Comparison of ENCODE assay signal across 13 cellular contexts in the genomic region with DNA sequence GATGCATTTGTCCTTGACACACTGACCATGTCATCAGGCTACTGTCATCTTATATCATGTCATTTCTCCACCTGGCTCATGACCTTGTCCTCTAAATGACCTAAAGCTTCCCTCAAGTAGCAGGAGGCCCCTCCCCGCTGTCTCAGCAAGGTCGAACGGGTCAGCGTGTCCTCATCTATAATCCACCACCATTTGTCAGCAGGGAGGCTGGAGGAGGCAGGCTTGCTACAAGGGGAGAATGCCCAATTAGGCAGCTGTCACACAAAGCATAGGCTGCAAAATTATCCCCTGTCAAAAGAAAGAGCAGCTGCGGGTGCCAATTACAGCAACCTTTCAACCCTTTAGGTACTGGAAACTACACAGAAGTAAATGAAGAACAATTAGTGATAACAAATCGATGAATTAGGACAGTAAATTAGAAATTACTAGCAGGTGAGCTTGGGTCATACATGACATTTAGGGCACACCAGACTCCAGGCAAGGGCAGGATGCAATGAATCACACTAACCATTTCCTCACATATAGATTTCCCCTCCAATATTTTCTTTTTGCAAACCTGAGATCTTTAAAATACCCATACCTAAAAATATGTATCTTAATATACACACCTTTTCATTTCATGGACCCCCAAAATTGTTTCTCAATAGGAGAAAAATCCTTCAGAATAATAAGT.
A peak's percentile ranks its signal among the peaks of the same experiment; 100 is the strongest.
DNase-seq lines count a peak whose midpoint lies in the region; ATAC-seq, FAIRE-seq and TF ChIP-seq lines count a peak whose summit lies in the region.
"Had no signal": no experiment of that assay in that cellular context is flagged by ENCODE, and none has a peak within 500 bp of the region (broad histone marks: within the 10 kb centered on the region; RNA-seq: fewer than 3 reads in every experiment).

No MANE protein-coding gene starts in this region.

- H3K36me3 ChIP-seq in esophagus squamous epithelium (no peaks in the 10 kb centered on the region), kidney (ENCODE audit: control insufficient read depth in 1 of 2, insufficient read depth in 2 of 2, low read length in 2 of 2) (no peaks in the 10 kb centered on the region)

- H3K4me1 ChIP-seq in esophagus squamous epithelium (peaks cover 3 to 37% (median 15%) of the 10 kb centered on the region in 3 donors), kidney (ENCODE audit: control insufficient read depth in 1 of 2, insufficient read depth in 1 of 2, low read depth in 1 of 2, low read length in 2 of 2) (peaks cover 6 to 47% of the 10 kb centered on the region in 2 donors)

- H3K27me3 Mint-ChIP-seq in effector memory CD8-positive, alpha-beta T cell = no peaks in the 10 kb centered on the region
- no peaks in the 10 kb centered on the region for H3K27me3 Mint-ChIP-seq in stimulated activated naive B cell treated with anti-CD40 and anti-IgM and Interleukin-4, amounts not matched to agents 10 μg/mL and 1 μg/mL and 100 μg/mL, for 72 hours
- H3K27me3 Mint-ChIP-seq: CD4-positive, alpha-beta memory T cell had no signal

- TF ChIP-seq CTCF in esophagus squamous epithelium (IDR thresholded peaks at IDR 0.05) (no peak), kidney (IDR thresholded peaks at IDR 0.05; ENCODE audit: borderline replicate concordance, extremely low read depth, insufficient read depth) (no peak)

- H3K27ac Mint-ChIP-seq in effector memory CD8-positive, alpha-beta T cell = peak overlapping the region; percentile 61 to 86
- peak overlapping the region; percentile 53 for H3K27ac Mint-ChIP-seq in stimulated activated naive B cell treated with anti-CD40 and anti-IgM and Interleukin-4, amounts not matched to agents 10 μg/mL and 1 μg/mL and 100 μg/mL, for 72 hours
- H3K27ac Mint-ChIP-seq: CD4-positive, alpha-beta memory T cell had no signal

- no peaks in the 10 kb centered on the region for H3K9me3 Mint-ChIP-seq in effector memory CD8-positive, alpha-beta T cell
- peaks cover 0 to 3% of the 10 kb centered on the region in 2 donors for H3K9me3 Mint-ChIP-seq in stimulated activated naive B cell treated with anti-CD40 and anti-IgM and Interleukin-4, amounts not matched to agents 10 μg/mL and 1 μg/mL and 100 μg/mL, for 72 hours

- TF ChIP-seq POLR2A in esophagus squamous epithelium (IDR thresholded peaks at IDR 0.05) = no peak

- no peak overlapping the region for H3K9ac ChIP-seq in kidney (ENCODE audit: low read length in 2 of 2)

- intact Hi-C loops in esophagus squamous epithelium (cut with DNase I) = no loop called here
- intact Hi-C loops in kidney (cut with DNase I) = no loop called here

- peaks cover 27 to 34% of the 10 kb centered on the region in 2 donors for H3K4me1 Mint-ChIP-seq in effector memory CD8-positive, alpha-beta T cell (ENCODE audit: low read depth in 2 of 2)
- peaks cover 31 to 63% of the 10 kb centered on the region in 2 donors for H3K4me1 Mint-ChIP-seq in stimulated activated naive B cell treated with anti-CD40 and anti-IgM and Interleukin-4, amounts not matched to agents 10 μg/mL and 1 μg/mL and 100 μg/mL, for 72 hours

- peak overlapping the region in 1 of 2 donors; percentile 32 for H3K4me3 Mint-ChIP-seq in effector memory CD8-positive, alpha-beta T cell
- no peak overlapping the region for H3K4me3 Mint-ChIP-seq in stimulated activated naive B cell treated with anti-CD40 and anti-IgM and Interleukin-4, amounts not matched to agents 10 μg/mL and 1 μg/mL and 100 μg/mL, for 72 hours

- no peak for ATAC-seq in effector memory CD8-positive, alpha-beta T cell (replicated peaks)
- ATAC-seq in stimulated activated naive B cell treated with anti-CD40 and anti-IgM and Interleukin-4, amounts not matched to agents 10 μg/mL and 1 μg/mL and 100 μg/mL, for 72 hours (replicated peaks) = peak; percentile 39 to 51

- no peak for FAIRE-seq in kidney (lab: Jason Lieb, UNC)
- FAIRE-seq: frontal cortex, keratinocyte had no signal

- H3K27ac ChIP-seq in esophagus squamous epithelium (no peak overlapping the region), kidney (ENCODE audit: low read depth in 2 of 2, low read length in 2 of 2) (peak overlapping the region in 1 of 2 donors; percentile 1)
- H3K27ac ChIP-seq: 22Rv1 had no signal

- no peaks in the 10 kb centered on the region for H3K27me3 ChIP-seq in esophagus squamous epithelium

- H3K36me3 Mint-ChIP-seq in effector memory CD8-positive, alpha-beta T cell (ENCODE audit: insufficient read depth) = peaks cover 2% of the 10 kb centered on the region
- peaks cover 19 to 28% of the 10 kb centered on the region in 2 donors for H3K36me3 Mint-ChIP-seq in stimulated activated naive B cell treated with anti-CD40 and anti-IgM and Interleukin-4, amounts not matched to agents 10 μg/mL and 1 μg/mL and 100 μg/mL, for 72 hours

- H3K9me3 ChIP-seq in esophagus squamous epithelium = no peaks in the 10 kb centered on the region
- H3K9me3 ChIP-seq in kidney (ENCODE audit: control insufficient read depth in 1 of 2, low read length in 2 of 2) = no peaks in the 10 kb centered on the region

- DNase-seq in DMS153 (lab: John Stamatoyannopoulos, UW) = peak; percentile 2
- DNase-seq in DMS153 treated with DMSO at 0.1 percent for 48 hours (lab: John Stamatoyannopoulos, UW; ENCODE audit: unreplicated experiment) = no peak
- DNase-seq in NCI-H524 treated with DMSO at 0.1 percent for 48 hours (lab: John Stamatoyannopoulos, UW) = peak; percentile 86
- DNase-seq in effector memory CD8-positive, alpha-beta T cell = no peak
- no peak for DNase-seq in stimulated activated naive B cell treated with anti-CD40 and anti-IgM and Interleukin-4, amounts not matched to agents 10 μg/mL and 1 μg/mL and 100 μg/mL, for 72 hours
- no peak for DNase-seq in esophagus squamous epithelium (lab: John Stamatoyannopoulos, UW)
- DNase-seq in T1000 (lab: John Stamatoyannopoulos, UW) = no peak
- DNase-seq in kidney = no peak
- DNase-seq: CD4-positive, alpha-beta memory T cell; Right ventricle myocardium superior had no signal

- WGBS in esophagus squamous epithelium, 2 donors = 83 to 90% methylated on average over 5 to 6 of the region's 6 CpGs

- H3K4me3 ChIP-seq in esophagus squamous epithelium = no peak overlapping the region
- H3K4me3 ChIP-seq in kidney (ENCODE audit: low read length in 2 of 2) = no peak overlapping the region

Comparison
In these comparisons a context has a peak if more than half of its experiments do, and no peak if none do; other contexts are left out.
1. DNase-seq: peak in DMS153 (single experiment) and NCI-H524 treated with DMSO at 0.1 percent for 48 hours (single experiment); none in DMS153 treated with DMSO at 0.1 percent for 48 hours (single experiment), effector memory CD8-positive, alpha-beta T cell (0 of 3), stimulated activated naive B cell treated with anti-CD40 and anti-IgM and Interleukin-4, amounts not matched to agents 10 μg/mL and 1 μg/mL and 100 μg/mL, for 72 hours (single experiment), esophagus squamous epithelium (single experiment), T1000 (single experiment) and kidney (single experiment).